Comparison of ENCODE assay signal across 29 cellular contexts in the genomic region with DNA sequence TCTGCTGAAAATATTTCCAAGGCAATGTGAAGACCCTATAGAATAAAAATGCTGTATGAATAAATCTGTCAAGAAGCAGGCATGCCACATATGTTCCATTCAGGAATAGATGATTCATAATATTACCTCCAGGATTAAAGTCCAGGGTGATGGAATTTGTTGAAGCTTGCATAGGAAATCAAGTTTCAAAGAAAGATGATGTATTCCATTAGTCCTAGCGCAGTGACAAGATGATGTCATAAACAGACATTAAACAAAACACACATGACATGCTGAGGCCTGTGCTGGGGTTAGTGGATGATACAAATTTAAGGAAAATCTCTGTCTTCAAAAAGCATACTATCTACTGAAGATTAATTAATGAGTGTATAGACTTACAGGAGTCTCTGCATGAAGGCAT.
"Had no signal": no experiment of that assay in that cellular context is flagged by ENCODE, and none has a peak within 500 bp of the region (broad histone marks: within the 10 kb centered on the region; RNA-seq: fewer than 3 reads in every experiment).

No MANE protein-coding gene starts in this region.

- H3K4me3 Mint-ChIP-seq: stimulated activated effector memory CD8-positive, alpha-beta T cell treated with anti-CD3 and anti-CD28 coated beads, Interleukin-12 subunit alpha, Interleukin-12 subunit beta, amount 100 ng/mL, for 72 hours; stimulated activated memory B cell treated with anti-CD40 and anti-IgM and Interleukin-4, amounts not matched to agents 10 μg/mL and 1 μg/mL and 100 μg/mL, for 72 hours; stimulated activated naive B cell treated with anti-CD40 and anti-IgM and Interleukin-4, amounts not matched to agents 10 μg/mL and 1 μg/mL and 100 μg/mL, for 72 hours; stimulated activated naive CD8-positive, alpha-beta T cell treated with anti-CD3 and anti-CD28 coated beads, Interleukin-15, amount 100 ng/mL, for 72 hours; stimulated activated naive CD8-positive, alpha-beta T cell treated with anti-CD3 and anti-CD28 coated beads, Interleukin-15, Interleukin-2, amounts not matched to agents 100 ng/mL and 50 ng/mL, for 24 hours; type B pancreatic cell had no signal

- H3K4me3 ChIP-seq: stomach, suprapubic skin, testis, thoracic aorta, thyroid gland, tibial artery, tibial nerve, transverse colon, upper lobe of left lung, upper lobe of right lung, uterus, vagina had no signal

- H3K36me3 ChIP-seq: stomach, suprapubic skin, thoracic aorta, thyroid gland, tibial artery, tibial nerve, transverse colon, upper lobe of left lung, upper lobe of right lung, uterus, vagina had no signal

- FAIRE-seq: urothelium cell line had no signal

- H3K27me3 ChIP-seq: stomach, suprapubic skin, testis, thyroid gland, tibial artery, tibial nerve, transverse colon, upper lobe of left lung, upper lobe of right lung, uterus, vagina had no signal

- ATAC-seq: stimulated activated effector memory CD8-positive, alpha-beta T cell treated with anti-CD3 and anti-CD28 coated beads, Interleukin-12 subunit alpha, Interleukin-12 subunit beta, amount 100 ng/mL, for 72 hours; stimulated activated memory B cell treated with anti-CD40 and anti-IgM and Interleukin-4, amounts not matched to agents 10 μg/mL and 1 μg/mL and 100 μg/mL, for 72 hours; stimulated activated naive B cell treated with anti-CD40 and anti-IgM and Interleukin-4, amounts not matched to agents 10 μg/mL and 1 μg/mL and 100 μg/mL, for 72 hours; stimulated activated naive CD8-positive, alpha-beta T cell treated with anti-CD3 and anti-CD28 coated beads, Interleukin-15, amount 100 ng/mL, for 72 hours; stimulated activated naive CD8-positive, alpha-beta T cell treated with anti-CD3 and anti-CD28 coated beads, Interleukin-15, Interleukin-2, amounts not matched to agents 100 U/mL and 50 U/mL, for 24 hours; upper lobe of right lung had no signal

- H3K27ac ChIP-seq: stomach, suprapubic skin, testis, thoracic aorta, thyroid gland, tibial artery, tibial nerve, transverse colon, upper lobe of left lung, upper lobe of right lung, uterus, vagina had no signal

- H3K27me3 Mint-ChIP-seq: stimulated activated memory B cell treated with anti-CD40 and anti-IgM and Interleukin-4, amounts not matched to agents 10 μg/mL and 1 μg/mL and 100 μg/mL, for 72 hours; stimulated activated naive B cell treated with anti-CD40 and anti-IgM and Interleukin-4, amounts not matched to agents 10 μg/mL and 1 μg/mL and 100 μg/mL, for 72 hours; stimulated activated naive CD8-positive, alpha-beta T cell treated with anti-CD3 and anti-CD28 coated beads, Interleukin-15, amount 100 ng/mL, for 72 hours; stimulated activated naive CD8-positive, alpha-beta T cell treated with anti-CD3 and anti-CD28 coated beads, Interleukin-15, Interleukin-2, amounts not matched to agents 100 ng/mL and 50 ng/mL, for 24 hours; type B pancreatic cell had no signal

- H3K36me3 Mint-ChIP-seq: stimulated activated effector memory CD8-positive, alpha-beta T cell treated with anti-CD3 and anti-CD28 coated beads, Interleukin-12 subunit alpha, Interleukin-12 subunit beta, amount 100 ng/mL, for 72 hours; stimulated activated memory B cell treated with anti-CD40 and anti-IgM and Interleukin-4, amounts not matched to agents 10 μg/mL and 1 μg/mL and 100 μg/mL, for 72 hours; stimulated activated naive B cell treated with anti-CD40 and anti-IgM and Interleukin-4, amounts not matched to agents 10 μg/mL and 1 μg/mL and 100 μg/mL, for 72 hours; type B pancreatic cell had no signal

- H3K27ac Mint-ChIP-seq: stimulated activated effector memory CD8-positive, alpha-beta T cell treated with anti-CD3 and anti-CD28 coated beads, Interleukin-12 subunit alpha, Interleukin-12 subunit beta, amount 100 ng/mL, for 72 hours; stimulated activated memory B cell treated with anti-CD40 and anti-IgM and Interleukin-4, amounts not matched to agents 10 μg/mL and 1 μg/mL and 100 μg/mL, for 72 hours; stimulated activated naive B cell treated with anti-CD40 and anti-IgM and Interleukin-4, amounts not matched to agents 10 μg/mL and 1 μg/mL and 100 μg/mL, for 72 hours; stimulated activated naive CD8-positive, alpha-beta T cell treated with anti-CD3 and anti-CD28 coated beads, Interleukin-15, amount 100 ng/mL, for 72 hours; stimulated activated naive CD8-positive, alpha-beta T cell treated with anti-CD3 and anti-CD28 coated beads, Interleukin-15, Interleukin-2, amounts not matched to agents 100 ng/mL and 50 ng/mL, for 24 hours; type B pancreatic cell had no signal

- H3K9me3 Mint-ChIP-seq: stimulated activated naive B cell treated with anti-CD40 and anti-IgM and Interleukin-4, amounts not matched to agents 10 μg/mL and 1 μg/mL and 100 μg/mL, for 72 hours; type B pancreatic cell had no signal

- H3K9me3 ChIP-seq: stomach, suprapubic skin, testis, thoracic aorta, thyroid gland, tibial artery, tibial nerve, transverse colon, upper lobe of left lung, upper lobe of right lung, uterus, vagina had no signal

- H3K4me1 ChIP-seq: stomach, suprapubic skin, testis, thyroid gland, tibial artery, tibial nerve, transverse colon, upper lobe of left lung, upper lobe of right lung, uterus, vagina had no signal

- DNase-seq: stimulated activated CD4-positive, alpha-beta T cell treated with anti-CD3 and anti-CD28 coated beads, Interleukin-2, amount 100 ng/mL, for 48 hours; stimulated activated CD4-positive, alpha-beta T cell treated with anti-CD3 and anti-CD28 coated beads, Interleukin-4, amount 100 ng/mL, for 1 hour; stimulated activated CD4-positive, alpha-beta T cell treated with anti-CD3 and anti-CD28 coated beads, Interleukin-4, amount 100 ng/mL, for 24 hours; stimulated activated CD4-positive, alpha-beta T cell treated with anti-CD3 and anti-CD28 coated beads, Interleukin-4, amount 100 ng/mL, for 4 hours; stimulated activated CD8-positive, alpha-beta memory T cell treated with anti-CD3 and anti-CD28 coated beads, Interleukin-4, amount 100 ng/mL, for 48 hours; stimulated activated naive B cell treated with anti-CD40 and anti-IgM and Interleukin-4, amounts not matched to agents 10 μg/mL and 1 μg/mL and 100 μg/mL, for 72 hours; stimulated activated naive CD4-positive, alpha-beta T cell; stimulated activated naive CD4-positive, alpha-beta T cell treated with Interleukin-2 at 50 U/mL for 16 hours; stimulated activated naive CD8-positive, alpha-beta T cell treated with anti-CD3 and anti-CD28 coated beads, Interleukin-15, amount 100 ng/mL, for 72 hours; stimulated activated naive CD8-positive, alpha-beta T cell treated with anti-CD3 and anti-CD28 coated beads, Interleukin-15, Interleukin-2, amounts not matched to agents 100 U/mL and 50 U/mL, for 24 hours; stomach; substantia nigra; testis; thyroid gland; tibial artery; transverse colon; trophoblast cell; upper lobe of left lung; upper lobe of right lung; uterus had no signal

- H3K4me1 Mint-ChIP-seq: stimulated activated effector memory CD8-positive, alpha-beta T cell treated with anti-CD3 and anti-CD28 coated beads, Interleukin-12 subunit alpha, Interleukin-12 subunit beta, amount 100 ng/mL, for 72 hours; stimulated activated memory B cell treated with anti-CD40 and anti-IgM and Interleukin-4, amounts not matched to agents 10 μg/mL and 1 μg/mL and 100 μg/mL, for 72 hours; stimulated activated naive B cell treated with anti-CD40 and anti-IgM and Interleukin-4, amounts not matched to agents 10 μg/mL and 1 μg/mL and 100 μg/mL, for 72 hours; stimulated activated naive CD8-positive, alpha-beta T cell treated with anti-CD3 and anti-CD28 coated beads, Interleukin-15, amount 100 ng/mL, for 72 hours had no signal
